ENCODE assay signal across 13 cellular contexts in the genomic region with DNA sequence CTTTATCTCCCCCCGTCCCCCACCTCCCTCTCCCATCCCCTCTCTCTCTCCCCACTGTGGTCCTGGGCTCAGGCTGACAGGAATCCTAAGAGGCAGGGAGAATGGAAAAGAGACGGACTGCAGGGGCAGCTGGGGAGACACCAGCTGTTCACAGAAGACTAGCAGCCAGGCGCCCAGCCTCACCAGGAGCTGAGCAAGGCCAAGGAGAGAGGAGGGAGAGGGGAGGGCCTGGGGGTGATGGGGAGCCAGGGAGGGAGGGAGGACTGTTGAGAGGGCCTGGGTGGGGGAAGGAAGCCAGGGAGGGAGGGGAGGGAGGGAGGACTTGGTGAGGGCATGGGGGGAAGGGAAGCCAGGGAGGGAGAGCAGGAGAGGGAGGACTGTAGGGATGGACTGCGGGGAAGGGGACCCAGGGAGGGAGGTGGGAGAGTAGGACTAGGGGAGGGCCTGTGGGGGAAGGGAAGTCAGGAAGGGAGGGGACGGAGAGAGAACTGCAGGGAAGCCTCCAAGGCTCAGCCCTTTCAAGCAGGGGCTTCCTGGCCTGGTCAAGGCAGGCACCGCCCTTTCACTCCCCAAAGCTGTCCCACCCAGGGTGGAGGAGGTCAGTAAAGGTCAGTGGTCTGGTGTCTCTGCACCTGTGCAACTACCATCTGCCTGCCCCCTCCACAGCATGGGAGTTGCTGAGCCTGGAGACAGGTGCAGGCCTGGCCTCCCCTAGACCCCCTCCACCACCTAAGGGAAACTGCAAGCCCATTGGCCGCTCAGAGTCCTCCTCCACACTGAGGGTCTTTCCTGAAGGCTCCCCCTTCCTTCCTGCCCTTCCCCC.
DNase-seq lines count a peak whose midpoint lies in the region; ATAC-seq and TF ChIP-seq lines count a peak whose summit lies in the region.
"Had no signal": no experiment of that assay in that cellular context is flagged by ENCODE, and none has a peak within 500 bp of the region (broad histone marks: within the 10 kb centered on the region; RNA-seq: fewer than 3 reads in every experiment).

No MANE protein-coding gene starts in this region.

- intact Hi-C loops in vagina (cut with DNase I): no loop called here

- H3K9me3 ChIP-seq in endodermal cell (ENCODE audit: control insufficient read depth, low read length) (peaks cover 6% of the 10 kb centered on the region), vagina (no peaks in the 10 kb centered on the region)
- H3K9me3 ChIP-seq: gastrocnemius medialis had no signal

- TF ChIP-seq POLR2A in vagina (IDR thresholded peaks at IDR 0.05): no peak

- no peaks in the 10 kb centered on the region for H3K36me3 ChIP-seq in endodermal cell (ENCODE audit: control insufficient read depth, insufficient read depth, low read length)
- no peaks in the 10 kb centered on the region for H3K36me3 ChIP-seq in vagina
- H3K36me3 ChIP-seq: gastrocnemius medialis had no signal

- H3K9me3 Mint-ChIP-seq in endodermal cell: peaks cover 8% of the 10 kb centered on the region
- H3K9me3 Mint-ChIP-seq: activated B cell treated with CpG ODN at 0.5 μM for 24 hours; activated naive CD4-positive, alpha-beta T cell treated with anti-CD3 and anti-CD28 coated beads, Interleukin-2, amount 10 ng/mL, durations not matched to agents 7 days and 5 days had no signal

- POLR2A ChIA-PET in GM10248 (lab: Yijun Ruan, JAX): no interaction called here

- DNase-seq in Ammon's horn (ENCODE audit: low spot score) (peak; percentile 27), NCI-H1417 treated with DMSO at 0.1 percent for 48 hours (lab: John Stamatoyannopoulos, UW) (peak; percentile 15), NCI-H526 treated with DMSO at 0.1 percent for 48 hours (lab: John Stamatoyannopoulos, UW) (peak; percentile 40), endodermal cell (no peak), vagina (ENCODE audit: extremely low spot score in 2 of 2) (no peak), GM10248 (ENCODE audit: extremely low spot score) (no peak), inferior parietal cortex (ENCODE audit: extremely low spot score) (no peak)
- DNase-seq: activated B cell treated with CpG ODN at 0.5 μM for 24 hours; activated CD8-positive, alpha-beta memory T cell treated with anti-CD3 and anti-CD28 coated beads, Interleukin-2, amount 10 ng/mL, durations not matched to agents 7 days and 5 days; activated naive CD4-positive, alpha-beta T cell treated with anti-CD3 and anti-CD28 coated beads, Interleukin-2, amount 10 ng/mL, durations not matched to agents 7 days and 5 days; gastrocnemius medialis; Karpas-422 had no signal

- 67 to 82% methylated on average over 1 to 7 of the region's 7 CpGs for WGBS in endodermal cell (ENCODE audit: insufficient coverage in 1 of 2, insufficient read length in 1 of 2), 2 experiments

- no peaks in the 10 kb centered on the region for H3K36me3 Mint-ChIP-seq in endodermal cell (ENCODE audit: low read depth)
- H3K36me3 Mint-ChIP-seq: activated CD8-positive, alpha-beta memory T cell treated with anti-CD3 and anti-CD28 coated beads, Interleukin-2, amount 10 ng/mL, durations not matched to agents 7 days and 5 days; activated naive CD4-positive, alpha-beta T cell treated with anti-CD3 and anti-CD28 coated beads, Interleukin-2, amount 10 ng/mL, durations not matched to agents 7 days and 5 days had no signal

- H3K27ac ChIP-seq in endodermal cell (ENCODE audit: low read depth, low read length) (peak overlapping the region; percentile 78), vagina (no peak overlapping the region)

- no peak for ATAC-seq in HG03045 (IDR thresholded peaks at IDR 0.05; ENCODE audit: unreplicated experiment)
- ATAC-seq: activated CD8-positive, alpha-beta memory T cell treated with anti-CD3 and anti-CD28 coated beads, Interleukin-2, amount 10 ng/mL, durations not matched to agents 7 days and 5 days; gastrocnemius medialis had no signal

- no peak overlapping the region for H3K27ac Mint-ChIP-seq in endodermal cell
- H3K27ac Mint-ChIP-seq: activated B cell treated with CpG ODN at 0.5 μM for 24 hours; activated CD8-positive, alpha-beta memory T cell treated with anti-CD3 and anti-CD28 coated beads, Interleukin-2, amount 10 ng/mL, durations not matched to agents 7 days and 5 days; activated naive CD4-positive, alpha-beta T cell treated with anti-CD3 and anti-CD28 coated beads, Interleukin-2, amount 10 ng/mL, durations not matched to agents 7 days and 5 days had no signal

- peaks cover 2% of the 10 kb centered on the region for H3K27me3 Mint-ChIP-seq in endodermal cell (ENCODE audit: insufficient read depth)
- H3K27me3 Mint-ChIP-seq: activated B cell treated with CpG ODN at 0.5 μM for 24 hours; activated CD8-positive, alpha-beta memory T cell treated with anti-CD3 and anti-CD28 coated beads, Interleukin-2, amount 10 ng/mL, durations not matched to agents 7 days and 5 days; activated naive CD4-positive, alpha-beta T cell treated with anti-CD3 and anti-CD28 coated beads, Interleukin-2, amount 10 ng/mL, durations not matched to agents 7 days and 5 days had no signal

- H3K4me1 Mint-ChIP-seq in endodermal cell: no peaks in the 10 kb centered on the region
- H3K4me1 Mint-ChIP-seq: activated B cell treated with CpG ODN at 0.5 μM for 24 hours; activated CD8-positive, alpha-beta memory T cell treated with anti-CD3 and anti-CD28 coated beads, Interleukin-2, amount 10 ng/mL, durations not matched to agents 7 days and 5 days; activated naive CD4-positive, alpha-beta T cell treated with anti-CD3 and anti-CD28 coated beads, Interleukin-2, amount 10 ng/mL, durations not matched to agents 7 days and 5 days had no signal

- no peaks in the 10 kb centered on the region for H3K27me3 ChIP-seq in endodermal cell (ENCODE audit: control insufficient read depth, insufficient read depth, low read length, poor library complexity, severe bottlenecking)
- H3K27me3 ChIP-seq in vagina: no peaks in the 10 kb centered on the region
- H3K27me3 ChIP-seq: gastrocnemius medialis had no signal

- H3K4me1 ChIP-seq in endodermal cell (ENCODE audit: control insufficient read depth, insufficient read depth, low read length): no peaks in the 10 kb centered on the region
- H3K4me1 ChIP-seq in vagina: peaks cover 16% of the 10 kb centered on the region

- H3K4me3 Mint-ChIP-seq in endodermal cell: no peak overlapping the region
- H3K4me3 Mint-ChIP-seq: activated B cell treated with CpG ODN at 0.5 μM for 24 hours; activated CD8-positive, alpha-beta memory T cell treated with anti-CD3 and anti-CD28 coated beads, Interleukin-2, amount 10 ng/mL, durations not matched to agents 7 days and 5 days; activated naive CD4-positive, alpha-beta T cell treated with anti-CD3 and anti-CD28 coated beads, Interleukin-2, amount 10 ng/mL, durations not matched to agents 7 days and 5 days had no signal

- CTCF ChIA-PET in GM10248 (lab: Yijun Ruan, JAX): no interaction called here

- no peak for TF ChIP-seq CTCF in endodermal cell (conservative IDR thresholded peaks at IDR 0.05)
- TF ChIP-seq CTCF in vagina (IDR thresholded peaks at IDR 0.05): no peak
- TF ChIP-seq CTCF in GM10248 (IDR thresholded peaks at IDR 0.05; ENCODE audit: control extremely low read depth, extremely low read depth, low read depth, missing control alignments): no peak

- H3K4me3 ChIP-seq in endodermal cell (ENCODE audit: low read length): no peak overlapping the region
- no peak overlapping the region for H3K4me3 ChIP-seq in vagina
- H3K4me3 ChIP-seq: gastrocnemius medialis had no signal

- no peak overlapping the region for H3K9ac ChIP-seq in endodermal cell (ENCODE audit: extremely low read depth, low read length, poor library complexity, severe bottlenecking)

Comparison
In these comparisons a context has a peak if more than half of its experiments do, and no peak if none do; other contexts are left out.
1. DNase-seq: peak in Ammon's horn (single experiment), NCI-H1417 treated with DMSO at 0.1 percent for 48 hours (single experiment) and NCI-H526 treated with DMSO at 0.1 percent for 48 hours (single experiment); none in endodermal cell (single experiment), vagina (0 of 2), GM10248 (single experiment) and inferior parietal cortex (single experiment).